Comparison of ENCODE assay signal across 19 cellular contexts in the genomic region with DNA sequence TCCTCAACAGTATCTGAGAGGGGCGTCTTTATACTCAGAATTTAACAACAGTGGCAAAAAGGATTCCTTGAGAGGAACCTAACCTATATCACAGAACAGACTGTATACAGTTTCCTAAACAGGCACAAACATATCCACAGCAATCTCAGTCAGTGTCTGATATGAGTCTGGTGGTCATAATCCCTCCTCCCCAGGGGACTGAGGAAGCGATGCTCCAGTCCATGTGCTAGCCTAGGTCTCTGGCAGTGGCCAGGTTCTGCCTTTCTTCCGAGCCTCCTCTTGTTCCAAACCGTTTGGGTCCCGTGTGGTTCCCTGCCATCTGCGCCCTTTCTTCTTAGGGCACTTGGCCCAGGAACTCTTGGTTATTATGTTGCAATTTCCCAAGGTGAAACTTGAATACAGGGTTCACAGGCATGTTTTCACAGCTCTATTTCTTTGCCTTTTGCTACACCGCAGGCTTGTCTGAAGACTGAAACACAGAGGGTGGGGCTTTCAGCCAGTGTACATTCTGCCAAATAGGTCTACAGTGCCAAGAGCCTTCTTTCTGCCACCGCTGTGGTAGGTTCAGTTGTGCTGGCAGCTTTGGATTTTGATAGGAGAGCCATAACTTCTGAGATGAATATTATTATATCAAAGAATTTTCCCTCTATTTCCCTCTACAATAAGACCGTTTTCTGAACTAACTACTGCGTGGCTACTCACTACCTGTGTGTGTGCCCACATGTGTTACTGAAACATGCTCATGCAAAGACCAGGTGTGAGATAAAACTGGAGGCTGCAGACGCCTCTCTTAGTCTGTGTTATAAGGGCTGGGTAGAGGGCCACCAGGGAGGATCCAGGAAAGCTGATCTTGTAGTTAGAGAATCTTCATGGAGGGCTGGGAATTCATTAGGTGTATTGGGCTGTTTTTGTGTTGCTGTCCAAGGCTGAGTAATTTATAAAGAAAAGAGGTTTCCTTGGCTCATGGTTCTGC.
DNase-seq lines count a peak whose midpoint lies in the region; ATAC-seq and TF ChIP-seq lines count a peak whose summit lies in the region.
"Had no signal": no experiment of that assay in that cellular context is flagged by ENCODE, and none has a peak within 500 bp of the region (broad histone marks: within the 10 kb centered on the region; RNA-seq: fewer than 3 reads in every experiment).

No MANE protein-coding gene starts in this region.

- H3K9me3 Mint-ChIP-seq in progenitor cell of endocrine pancreas (ENCODE audit: low read depth) = peaks cover 11% of the 10 kb centered on the region

- H3K4me3 ChIP-seq in fibroblast of the aortic adventitia (ENCODE audit: low read depth, low read length) (no peak overlapping the region), spleen (no peak overlapping the region)

- no peak for ATAC-seq in GM21723 (IDR thresholded peaks at IDR 0.05; ENCODE audit: unreplicated experiment)
- ATAC-seq: stimulated activated naive CD8-positive, alpha-beta T cell treated with anti-CD3 and anti-CD28 coated beads, Interleukin-15, Interleukin-2, amounts not matched to agents 100 U/mL and 50 U/mL, for 24 hours had no signal

- WGBS in spleen, 5 donors = 83 to 95% (median 88%) methylated on average over 10 to 11 of the region's 11 CpGs

- H3K27ac ChIP-seq in RWPE1 (peak overlapping the region; percentile 76), spleen (peak overlapping the region in 7 of 8 donors; percentile 33 to 76 (median 66))
- H3K27ac ChIP-seq: neutrophil had no signal

- H3K4me3 Mint-ChIP-seq in progenitor cell of endocrine pancreas (ENCODE audit: low read depth) = no peak overlapping the region
- H3K4me3 Mint-ChIP-seq: activated T-cell treated with anti-CD3 and anti-CD28 coated beads, Interleukin-2, amount 50 U/mL, for 24 hours; CD8-positive, alpha-beta memory T cell had no signal

- intact Hi-C loops in spleen (cut with DNase I; ENCODE audit: low total_unique reads) = no loop called here

- no peaks in the 10 kb centered on the region for H3K27me3 ChIP-seq in spleen (replicated peaks in 1 of 7)
- H3K27me3 ChIP-seq: neutrophil had no signal

- CTCF ChIA-PET in RWPE1 (lab: Yijun Ruan, JAX) = interaction anchor here (0.6 kb wide), 1 partner anchor 34 kb away, joined by 3 read pairs; no protein-coding TSS in a partner anchor

- TF ChIP-seq CTCF in RWPE1 (conservative IDR thresholded peaks at IDR 0.05; ENCODE audit: low read depth) (no peak), fibroblast of the aortic adventitia (IDR thresholded peaks at IDR 0.05; ENCODE audit: insufficient read depth, low read length) (no peak), spleen (IDR thresholded peaks at IDR 0.05 in 8 of 11, conservative IDR thresholded peaks at IDR 0.05 in 3 of 11) (no peak), progenitor cell of endocrine pancreas (IDR thresholded peaks at IDR 0.05; ENCODE audit: unreplicated experiment) (no peak)

- H3K27ac Mint-ChIP-seq in progenitor cell of endocrine pancreas = no peak overlapping the region
- H3K27ac Mint-ChIP-seq: activated T-cell treated with anti-CD3 and anti-CD28 coated beads, Interleukin-2, amount 50 U/mL, for 24 hours had no signal

- no peaks in the 10 kb centered on the region for H3K36me3 ChIP-seq in spleen
- H3K36me3 ChIP-seq: neutrophil had no signal

- peaks cover 0 to 27% (median 12%) of the 10 kb centered on the region in 8 donors for H3K9me3 ChIP-seq in spleen

- peaks cover 0 to 17% (median 5%) of the 10 kb centered on the region in 6 donors for H3K4me1 ChIP-seq in spleen

- no peak for DNase-seq in RWPE1 (ENCODE audit: low spot score)
- peak; percentile 56 for DNase-seq in fibroblast of the aortic adventitia (ENCODE audit: low read depth)
- DNase-seq in medulla oblongata (ENCODE audit: extremely low spot score) = peak; percentile 24
- no peak for DNase-seq in spleen
- no peak for DNase-seq in progenitor cell of endocrine pancreas (ENCODE audit: low spot score, unreplicated experiment)
- no peak for DNase-seq in epidermal melanocyte (ENCODE audit: insufficient read length, low spot score)
- no peak for DNase-seq in activated CD4-positive, alpha-beta T cell treated with anti-CD3 and anti-CD28 coated beads for 48 hours
- DNase-seq: ACHN; activated T-cell treated with anti-CD3 and anti-CD28 coated beads, Interleukin-2, amount 50 U/mL, for 24 hours; amniotic stem cell; CD8-positive, alpha-beta memory T cell; cortex of kidney; erythroblast; hypothalamus; NCI-H1105 treated with DMSO at 0.1 percent for 48 hours; stimulated activated CD4-positive, alpha-beta T cell treated with anti-CD3 and anti-CD28 coated beads, Interleukin-12 subunit alpha, Interleukin-12 subunit beta, amount 100 ng/mL, for 4 hours; stimulated activated naive CD8-positive, alpha-beta T cell treated with anti-CD3 and anti-CD28 coated beads, Interleukin-15, Interleukin-2, amounts not matched to agents 100 U/mL and 50 U/mL, for 24 hours had no signal

- POLR2A ChIA-PET in RWPE1 (lab: Yijun Ruan, JAX; ENCODE audit: low non-redundant PET) = no interaction called here

- TF ChIP-seq POLR2A in spleen (IDR thresholded peaks at IDR 0.05) = no peak

- no peaks in the 10 kb centered on the region for H3K27me3 Mint-ChIP-seq in progenitor cell of endocrine pancreas
- H3K27me3 Mint-ChIP-seq: activated T-cell treated with anti-CD3 and anti-CD28 coated beads, Interleukin-2, amount 50 U/mL, for 24 hours had no signal

- H3K36me3 Mint-ChIP-seq in progenitor cell of endocrine pancreas (ENCODE audit: insufficient read depth) = peaks cover 5% of the 10 kb centered on the region

- no peaks in the 10 kb centered on the region for H3K4me1 Mint-ChIP-seq in progenitor cell of endocrine pancreas (ENCODE audit: low read depth)
- H3K4me1 Mint-ChIP-seq: CD8-positive, alpha-beta memory T cell had no signal

Comparison
In these comparisons a context has a peak if more than half of its experiments do, and no peak if none do; other contexts are left out.
1. DNase-seq: peak in fibroblast of the aortic adventitia (single experiment) and medulla oblongata (single experiment); none in RWPE1 (single experiment), spleen (single experiment), progenitor cell of endocrine pancreas (single experiment), epidermal melanocyte (single experiment) and activated CD4-positive, alpha-beta T cell treated with anti-CD3 and anti-CD28 coated beads for 48 hours (single experiment).